In genomic region chr3:12345141-12345561, GRCh38 we compare ENCODE assay signal across 12 cellular contexts. TPM values are rescaled to one million over a fixed set of nuclear protein-coding genes. Genes with fewer than 3 reads are reported as not detected.
DNase-seq lines count a peak whose midpoint lies in the region; ATAC-seq, FAIRE-seq and TF ChIP-seq lines count a peak whose summit lies in the region.
"Had no signal": no experiment of that assay in that cellular context is flagged by ENCODE, and none has a peak within 500 bp of the region (broad histone marks: within the 10 kb centered on the region; RNA-seq: fewer than 3 reads in every experiment).

No MANE protein-coding gene starts in this region.

- peaks cover 9% of the 10 kb centered on the region for H3K4me1 Mint-ChIP-seq in activated T-helper 17 cell treated with anti-CD3 and anti-CD28 coated beads, Interleukin-2, amount 50 U/mL, for 72 hours
- H3K4me1 Mint-ChIP-seq in progenitor cell of endocrine pancreas (ENCODE audit: low read depth): no peaks in the 10 kb centered on the region
- H3K4me1 Mint-ChIP-seq: neural progenitor cell had no signal

- peak overlapping the region; percentile 61 for H3K4me3 Mint-ChIP-seq in activated T-helper 17 cell treated with anti-CD3 and anti-CD28 coated beads, Interleukin-2, amount 50 U/mL, for 72 hours
- H3K4me3 Mint-ChIP-seq in progenitor cell of endocrine pancreas (ENCODE audit: low read depth): no peak overlapping the region
- H3K4me3 Mint-ChIP-seq: neural progenitor cell had no signal

- peak; percentile 18 for DNase-seq in AG08395 (ENCODE audit: low spot score)
- DNase-seq in H54 (ENCODE audit: insufficient read length, low spot score): peak; percentile 18
- peak; percentile 90 for DNase-seq in iris pigment epithelial cell (ENCODE audit: low read depth)
- DNase-seq in activated CD8-positive, alpha-beta memory T cell treated with anti-CD3 and anti-CD28 coated beads for 24 hours: no peak
- no peak for DNase-seq in progenitor cell of endocrine pancreas (ENCODE audit: low spot score, unreplicated experiment)
- no peak for DNase-seq in effector CD4-positive, alpha-beta T cell
- DNase-seq: CD4-positive, alpha-beta memory T cell; NCI-H446; SHP77 had no signal

- FAIRE-seq in H54 (lab: Jason Lieb, UNC): peak; percentile 97

- no peaks in the 10 kb centered on the region for H3K27me3 Mint-ChIP-seq in activated T-helper 17 cell treated with anti-CD3 and anti-CD28 coated beads, Interleukin-2, amount 50 U/mL, for 72 hours
- H3K27me3 Mint-ChIP-seq in progenitor cell of endocrine pancreas: no peaks in the 10 kb centered on the region

- no peak for TF ChIP-seq CTCF in progenitor cell of endocrine pancreas (IDR thresholded peaks at IDR 0.05; ENCODE audit: unreplicated experiment)

- no peaks in the 10 kb centered on the region for H3K36me3 Mint-ChIP-seq in activated T-helper 17 cell treated with anti-CD3 and anti-CD28 coated beads, Interleukin-2, amount 50 U/mL, for 72 hours (ENCODE audit: low read depth)
- no peaks in the 10 kb centered on the region for H3K36me3 Mint-ChIP-seq in progenitor cell of endocrine pancreas (ENCODE audit: insufficient read depth)
- H3K36me3 Mint-ChIP-seq: CD4-positive, alpha-beta memory T cell; neural progenitor cell had no signal

- no peaks in the 10 kb centered on the region for H3K9me3 Mint-ChIP-seq in activated T-helper 17 cell treated with anti-CD3 and anti-CD28 coated beads, Interleukin-2, amount 50 U/mL, for 72 hours
- no peaks in the 10 kb centered on the region for H3K9me3 Mint-ChIP-seq in progenitor cell of endocrine pancreas (ENCODE audit: low read depth)
- H3K9me3 Mint-ChIP-seq: CD4-positive, alpha-beta memory T cell; neural progenitor cell had no signal

- peak overlapping the region; percentile 63 for H3K27ac Mint-ChIP-seq in activated T-helper 17 cell treated with anti-CD3 and anti-CD28 coated beads, Interleukin-2, amount 50 U/mL, for 72 hours
- no peak overlapping the region for H3K27ac Mint-ChIP-seq in progenitor cell of endocrine pancreas
- H3K27ac Mint-ChIP-seq: CD4-positive, alpha-beta memory T cell; neural progenitor cell had no signal

- no peak for TF ChIP-seq POLR2A in H54 (IDR thresholded peaks at IDR 0.05; ENCODE audit: low read depth, low read length)

- ATAC-seq in activated T-helper 17 cell treated with anti-CD3 and anti-CD28 coated beads, Interleukin-2, amount 50 U/mL, for 72 hours (replicated peaks): peak; percentile 74
- ATAC-seq in HG03045 (IDR thresholded peaks at IDR 0.05; ENCODE audit: unreplicated experiment): no peak

RNA-seq across cellular contexts. Expression of gene PPARG, which starts 56.3 kb away (rescaled TPM):
- 10 to 100 TPM in 1 of 2 donors, 1 to 10 TPM in 1; 1.5 to 18.3 TPM for total RNA-seq in activated T-helper 17 cell treated with anti-CD3 and anti-CD28 coated beads, Interleukin-2, amount 50 U/mL, for 72 hours
- 17.1 and 17.5 TPM in 2 replicates for total RNA-seq in progenitor cell of endocrine pancreas

Comparison
In these comparisons a context has a peak if more than half of its experiments do, and no peak if none do; other contexts are left out.
1. DNase-seq: peak in AG08395 (single experiment), H54 (single experiment) and iris pigment epithelial cell (single experiment); none in activated CD8-positive, alpha-beta memory T cell treated with anti-CD3 and anti-CD28 coated beads for 24 hours (single experiment), progenitor cell of endocrine pancreas (single experiment) and effector CD4-positive, alpha-beta T cell (single experiment).